Comparison of ENCODE assay signal across 1 cellular context in genomic region chr16:17076121-17076757, GRCh38.
TF ChIP-seq lines count a peak whose summit lies in the region.

No MANE protein-coding gene starts in this region.

TF ChIP-seq in GM12878, 131 proteins besides CTCF, POLR2A, EP300 and RAD21 (continued from another document):
- peak; percentile 46; the same call in 1 of the 2 replicates for TF ChIP-seq CREB1 (IDR thresholded peaks at IDR 0.05; ENCODE audit: low read depth)
- peak; percentile 56; the same call in 1 of the 2 replicates for TF ChIP-seq CREM (IDR thresholded peaks at IDR 0.05; ENCODE audit: low read depth)
- peak; percentile 78; the same call in 1 of the 2 replicates for TF ChIP-seq SPI1 (IDR thresholded peaks at IDR 0.05; ENCODE audit: borderline replicate concordance, insufficient read depth, low read depth, low read length)
- no peak for TF ChIP-seq NR2C2 (IDR thresholded peaks at IDR 0.05; ENCODE audit: borderline replicate concordance, control insufficient read depth, insufficient read length, low read depth)
- TF ChIP-seq ZNF384 (IDR thresholded peaks at IDR 0.05; ENCODE audit: borderline replicate concordance, low read depth, low read length): no peak
- peak in 1 of 2 experiments; percentile 52; a peak in 2 of 4 replicates for TF ChIP-seq IKZF2 (IDR thresholded peaks at IDR 0.05)
- TF ChIP-seq BCL11A (IDR thresholded peaks at IDR 0.05; ENCODE audit: low read depth, low read length): peak; percentile 64; the same call in 1 of the 2 replicates
- peak in 1 of 2 experiments; percentile 58; a peak in 1 of 3 replicates for TF ChIP-seq EGR1 (IDR thresholded peaks at IDR 0.05; ENCODE audit: borderline replicate concordance in 1 of 2, low read depth in 2 of 2, low read length in 2 of 2)
- no peak for TF ChIP-seq SMAD1 (IDR thresholded peaks at IDR 0.05; ENCODE audit: low read depth, partially characterized antibody)
- TF ChIP-seq ETV6 (conservative IDR thresholded peaks at IDR 0.05 in 1 of 2, IDR thresholded peaks at IDR 0.05 in 1 of 2; ENCODE audit: borderline replicate concordance in 1 of 2, low read depth in 1 of 2): peak in 1 of 2 experiments; percentile 65; a peak in 1 of 4 replicates
- TF ChIP-seq BRCA1 (IDR thresholded peaks at IDR 0.05; ENCODE audit: low read depth, low read length): no peak
- peak; percentile 40; the same call in 1 of the 2 replicates for TF ChIP-seq MTA2 (IDR thresholded peaks at IDR 0.05; ENCODE audit: low read depth)
- TF ChIP-seq ZNF687 (IDR thresholded peaks at IDR 0.05): 0 out of 2 replicates have a peak, but pooled peaks have one; percentile 27
- TF ChIP-seq PAX5 (IDR thresholded peaks at IDR 0.05; ENCODE audit: borderline replicate concordance, low read depth, low read length): peak; percentile 35; the same call in 1 of the 2 replicates
- TF ChIP-seq RUNX3 (IDR thresholded peaks at IDR 0.05; ENCODE audit: low read length): peak; percentile 65
